ENCODE assay signal across 1 cellular context in the genomic region with DNA sequence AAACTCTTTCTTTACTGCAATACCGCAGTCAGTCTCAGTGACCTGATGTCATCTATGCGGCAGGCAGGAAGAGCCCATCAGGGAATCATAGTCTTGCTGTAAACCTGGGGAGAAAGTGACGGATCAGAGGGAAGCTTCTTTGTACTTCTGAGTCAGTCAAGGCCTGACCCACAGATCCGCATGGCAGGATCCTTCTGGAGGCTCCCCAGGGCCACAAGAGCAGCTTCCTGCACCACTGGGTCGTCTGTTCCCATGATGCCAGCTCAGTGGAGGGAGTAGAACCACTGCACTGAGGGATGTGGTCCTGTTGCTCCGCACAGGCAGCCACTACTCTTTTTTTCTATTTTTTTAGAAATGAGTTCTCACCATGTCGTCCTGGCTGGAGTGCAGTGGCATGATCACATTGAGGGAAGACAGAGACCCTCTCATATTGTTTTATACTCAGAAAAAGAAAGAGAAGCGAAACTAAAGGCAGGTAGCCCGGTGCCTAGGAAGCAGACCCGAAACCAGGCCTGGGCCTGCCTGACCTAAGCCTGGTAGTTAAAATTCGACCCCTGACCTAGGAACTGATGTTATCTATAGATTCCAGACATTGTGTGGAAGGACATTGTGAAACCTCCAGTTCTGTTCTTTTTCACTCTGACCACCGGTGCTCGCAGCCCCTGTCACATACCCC.
TF ChIP-seq lines count a peak whose summit lies in the region.

No MANE protein-coding gene starts in this region.

TF ChIP-seq in GM12878, 131 proteins besides CTCF, POLR2A, EP300 and RAD21:
- TF ChIP-seq SREBF1 (IDR thresholded peaks at IDR 0.05; ENCODE audit: low read length) (no peak), NR2F1 (conservative IDR thresholded peaks at IDR 0.05) (0 out of 2 replicates have a peak, but pooled peaks have one; percentile 46), IKZF1 (conservative IDR thresholded peaks at IDR 0.05) (0 out of 2 replicates have a peak, but pooled peaks have one; percentile 18), SPI1 (IDR thresholded peaks at IDR 0.05; ENCODE audit: borderline replicate concordance, insufficient read depth, low read depth, low read length) (no peak), SP1 (IDR thresholded peaks at IDR 0.05; ENCODE audit: low read depth, low read length) (no peak), POLR2AphosphoS2 (IDR thresholded peaks at IDR 0.05; ENCODE audit: low read depth, low read length) (no peak), MEF2B (IDR thresholded peaks at IDR 0.05; ENCODE audit: partially characterized antibody, poor library complexity, severe bottlenecking) (no peak)
- TF ChIP-seq, protein P1, sequence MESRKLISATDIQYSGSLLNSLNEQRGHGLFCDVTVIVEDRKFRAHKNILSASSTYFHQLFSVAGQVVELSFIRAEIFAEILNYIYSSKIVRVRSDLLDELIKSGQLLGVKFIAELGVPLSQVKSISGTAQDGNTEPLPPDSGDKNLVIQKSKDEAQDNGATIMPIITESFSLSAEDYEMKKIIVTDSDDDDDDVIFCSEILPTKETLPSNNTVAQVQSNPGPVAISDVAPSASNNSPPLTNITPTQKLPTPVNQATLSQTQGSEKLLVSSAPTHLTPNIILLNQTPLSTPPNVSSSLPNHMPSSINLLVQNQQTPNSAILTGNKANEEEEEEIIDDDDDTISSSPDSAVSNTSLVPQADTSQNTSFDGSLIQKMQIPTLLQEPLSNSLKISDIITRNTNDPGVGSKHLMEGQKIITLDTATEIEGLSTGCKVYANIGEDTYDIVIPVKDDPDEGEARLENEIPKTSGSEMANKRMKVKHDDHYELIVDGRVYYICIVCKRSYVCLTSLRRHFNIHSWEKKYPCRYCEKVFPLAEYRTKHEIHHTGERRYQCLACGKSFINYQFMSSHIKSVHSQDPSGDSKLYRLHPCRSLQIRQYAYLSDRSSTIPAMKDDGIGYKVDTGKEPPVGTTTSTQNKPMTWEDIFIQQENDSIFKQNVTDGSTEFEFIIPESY (IDR thresholded peaks at IDR 0.05), result no peak
